In the genomic region with DNA sequence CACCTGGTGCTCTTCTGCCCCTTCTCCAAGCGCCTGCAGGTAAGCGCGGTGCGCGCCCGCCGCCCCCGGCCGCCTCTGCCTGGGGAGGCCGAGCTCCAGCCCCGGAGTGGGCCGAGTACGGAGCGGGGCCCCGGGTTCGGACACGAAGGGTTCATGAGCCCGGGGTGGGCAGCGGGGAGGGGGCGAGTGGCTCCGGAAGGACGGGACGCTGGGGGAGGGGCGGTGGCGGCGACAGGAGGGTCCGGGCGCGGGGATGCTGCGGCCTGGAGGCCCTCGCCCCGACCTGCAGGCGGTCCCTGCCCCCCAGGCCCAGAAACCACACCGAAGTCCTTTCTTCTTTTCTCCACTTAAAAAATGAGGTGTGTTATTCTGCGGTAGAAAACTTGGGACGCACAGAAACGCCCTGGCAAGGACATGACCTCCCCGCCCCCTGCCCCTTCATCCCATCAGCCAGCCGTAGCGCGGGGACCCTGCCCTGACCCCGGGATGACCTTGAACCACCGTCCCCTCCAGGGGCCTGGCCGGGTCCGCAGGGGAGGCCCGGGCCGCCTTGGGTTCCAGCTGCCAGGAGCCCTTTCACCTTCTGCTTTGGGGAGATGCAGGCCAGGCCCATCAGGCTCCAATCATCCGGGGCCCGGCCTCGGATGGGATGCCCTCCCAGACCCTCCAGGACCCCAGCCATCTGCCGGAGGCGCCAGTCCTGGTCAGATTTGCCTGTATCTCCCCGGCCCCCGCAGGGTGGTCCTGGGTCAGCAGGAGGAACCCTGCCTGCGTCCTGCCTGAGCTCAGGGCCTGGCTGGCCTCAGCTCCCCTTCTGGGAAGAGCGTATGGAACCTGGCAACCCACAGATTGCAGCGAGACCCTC, we compare ENCODE assay signal across 8 cellular contexts. TPM values are rescaled to one million over a fixed set of nuclear protein-coding genes. Genes with fewer than 3 reads are reported as not detected.
DNase-seq lines count a peak whose midpoint lies in the region; ATAC-seq and TF ChIP-seq lines count a peak whose summit lies in the region.

No MANE protein-coding gene starts in this region.

- DNase-seq in SJCRH30: no peak
- DNase-seq in fibroblast of the aortic adventitia (ENCODE audit: low read depth): no peak
- no peak for DNase-seq in stimulated activated CD4-positive, alpha-beta T cell treated with anti-CD3 and anti-CD28 coated beads, Interleukin-2, amount 100 ng/mL, for 48 hours
- no peak for DNase-seq in OCI-M2 (lab: John Stamatoyannopoulos, UW; ENCODE audit: unreplicated experiment)
- no peak for DNase-seq in SIG-M5 (lab: John Stamatoyannopoulos, UW)

- no peaks in the 10 kb centered on the region for H3K79me2 ChIP-seq in parathyroid adenoma

- peaks cover 0 to 29% (median 6%) of the 10 kb centered on the region in 11 experiments; a peak in 9 of 22 replicates for H3K36me3 ChIP-seq in BLaER1 treated with 17β-estradiol and CSF1 and Interleukin-3, amounts not matched to agents 10 nM and 100 nM
- no peaks in the 10 kb centered on the region for H3K36me3 ChIP-seq in SJCRH30
- no peaks in the 10 kb centered on the region for H3K36me3 ChIP-seq in parathyroid adenoma (ENCODE audit: control insufficient read depth, insufficient read depth, low read length)

- TF ChIP-seq CTCF in fibroblast of the aortic adventitia (IDR thresholded peaks at IDR 0.05; ENCODE audit: insufficient read depth, low read length) (no peak), parathyroid adenoma (IDR thresholded peaks at IDR 0.05) (no peak)

- H3K4me1 ChIP-seq in BLaER1 treated with 17β-estradiol and CSF1 and Interleukin-3, amounts not matched to agents 10 nM and 100 nM: peaks cover 33 to 88% (median 77%) of the 10 kb centered on the region in 10 experiments
- H3K4me1 ChIP-seq in SJCRH30 (peaks cover 27% of the 10 kb centered on the region), parathyroid adenoma (no peaks in the 10 kb centered on the region)

- H3K9ac ChIP-seq in BLaER1 treated with 17β-estradiol and CSF1 and Interleukin-3, amounts not matched to agents 10 nM and 100 nM: peak overlapping the region; percentile 70 to 96 (median 91)
- no peak overlapping the region for H3K9ac ChIP-seq in parathyroid adenoma

- peaks cover 0 to 15% (median 0%) of the 10 kb centered on the region in 11 experiments; a peak in 2 of 22 replicates for H3K27me3 ChIP-seq in BLaER1 treated with 17β-estradiol and CSF1 and Interleukin-3, amounts not matched to agents 10 nM and 100 nM
- peaks cover 35% of the 10 kb centered on the region for H3K27me3 ChIP-seq in SJCRH30
- H3K27me3 ChIP-seq in parathyroid adenoma (ENCODE audit: control insufficient read depth, insufficient read depth, low read length): no peaks in the 10 kb centered on the region

- H2AFZ ChIP-seq in parathyroid adenoma: peak overlapping the region; percentile 69

- H3K9me3 ChIP-seq in BLaER1 treated with 17β-estradiol and CSF1 and Interleukin-3, amounts not matched to agents 10 nM and 100 nM (replicated peaks in 1 of 11): no peaks in the 10 kb centered on the region
- H3K9me3 ChIP-seq in SJCRH30 (replicated peaks) (no peaks in the 10 kb centered on the region), parathyroid adenoma (ENCODE audit: control insufficient read depth, low read length) (no peaks in the 10 kb centered on the region)

- peak overlapping the region; percentile 82 to 100 (median 98) for H3K4me2 ChIP-seq in BLaER1 treated with 17β-estradiol and CSF1 and Interleukin-3, amounts not matched to agents 10 nM and 100 nM
- H3K4me2 ChIP-seq in parathyroid adenoma (ENCODE audit: low read length): peak overlapping the region; percentile 87

- no peak for ATAC-seq in HG02571 (IDR thresholded peaks at IDR 0.05; ENCODE audit: unreplicated experiment)

- H3K27ac ChIP-seq in BLaER1 treated with 17β-estradiol and CSF1 and Interleukin-3, amounts not matched to agents 10 nM and 100 nM: peak overlapping the region in 10 of 11 experiments; percentile 55 to 91 (median 89); a peak in 20 of 22 replicates
- no peak overlapping the region for H3K27ac ChIP-seq in SJCRH30
- H3K27ac ChIP-seq in parathyroid adenoma: peak overlapping the region; percentile 19

- peaks cover 0 to 50% (median 10%) of the 10 kb centered on the region in 11 experiments; a peak in 12 of 22 replicates for H4K20me1 ChIP-seq in BLaER1 treated with 17β-estradiol and CSF1 and Interleukin-3, amounts not matched to agents 10 nM and 100 nM

- H3K4me3 ChIP-seq in BLaER1 treated with 17β-estradiol and CSF1 and Interleukin-3, amounts not matched to agents 10 nM and 100 nM: peak overlapping the region; percentile 50 to 91 (median 76)
- H3K4me3 ChIP-seq in SJCRH30 (peak overlapping the region; percentile 49), fibroblast of the aortic adventitia (ENCODE audit: low read depth, low read length) (peak overlapping the region; percentile 39), parathyroid adenoma (ENCODE audit: low read depth, low read length) (peak overlapping the region; percentile 71)

RNA-seq across cellular contexts. Expression of gene DIPK1B, which starts 0.6 kb away (rescaled TPM):
- 5.0 and 6.1 TPM in 2 replicates for total RNA-seq in SJCRH30 (2014; rRNA removed; shearing (Covaris generic))
- total RNA-seq in fibroblast of the aortic adventitia (ENCODE audit: low replicate concordance): 0.45 and 0.98 TPM in 2 replicates

RNA-seq across cellular contexts. Expression of gene AGPAT2, which starts 25.7 kb away (rescaled TPM):
- 11.2 and 11.8 TPM in 2 replicates for total RNA-seq in SJCRH30 (2014; rRNA removed; shearing (Covaris generic))
- total RNA-seq in fibroblast of the aortic adventitia (ENCODE audit: low replicate concordance): 6.2 and 29.0 TPM in 2 replicates

RNA-seq across cellular contexts. Expression of gene LCN10, which starts 29.8 kb away (rescaled TPM):
- 0.10 TPM in 1 of 2 replicates, not detected in the other for total RNA-seq in SJCRH30 (2014; rRNA removed; shearing (Covaris generic))
- total RNA-seq in fibroblast of the aortic adventitia (ENCODE audit: low replicate concordance): not detected in 2 replicates

RNA-seq across cellular contexts. Expression of gene LCN6, which starts 35.4 kb away (rescaled TPM):
- not detected in 2 replicates for total RNA-seq in SJCRH30 (2014; rRNA removed; shearing (Covaris generic))
- not detected in 2 replicates for total RNA-seq in fibroblast of the aortic adventitia (ENCODE audit: low replicate concordance)

RNA-seq across cellular contexts. Expression of gene LCN8, which starts 45.1 kb away (rescaled TPM):
- total RNA-seq in SJCRH30 (2014; rRNA removed; shearing (Covaris generic)): not detected in 2 replicates
- not detected in 2 replicates for total RNA-seq in fibroblast of the aortic adventitia (ENCODE audit: low replicate concordance)
